Comparison of ENCODE assay signal across 19 cellular contexts in genomic region chr19:6267552-6268381, GRCh38. TPM values are rescaled to one million over a fixed set of nuclear protein-coding genes. Genes with fewer than 3 reads are reported as not detected.
A peak's percentile ranks its signal among the peaks of the same experiment; 100 is the strongest.
DNase-seq lines count a peak whose midpoint lies in the region; ATAC-seq and TF ChIP-seq lines count a peak whose summit lies in the region.
"Had no signal": no experiment of that assay in that cellular context is flagged by ENCODE, and none has a peak within 500 bp of the region (broad histone marks: within the 10 kb centered on the region; RNA-seq: fewer than 3 reads in every experiment).

No MANE protein-coding gene starts in this region.

- CTCF ChIA-PET in activated CD8-positive, alpha-beta T cell treated with anti-CD3 and anti-CD28 coated beads for 36 hours (lab: Charles Lee) = interaction anchor here (0.7 to 1.8 kb wide), 2 partner anchors 15 to 49 kb away, joined by 3 to 5 read pairs; no protein-coding TSS in a partner anchor
- CTCF ChIA-PET in activated CD8-positive, alpha-beta T cell treated with anti-CD3 and anti-CD28 coated beads, Interleukin-2, amount 10 ng/mL, durations not matched to agents 7 days and 5 days (lab: Charles Lee) = interaction anchor here (3.0 kb wide), 1 partner anchor 49 kb away, joined by 9 read pairs; no protein-coding TSS in a partner anchor

- H3K4me3 ChIP-seq in NT2/D1 (ENCODE audit: insufficient read length, low read depth) (no peak overlapping the region), fibroblast of mammary gland (ENCODE audit: control insufficient read depth, low read depth, low read length) (no peak overlapping the region), MM.1S (ENCODE audit: low read length) (no peak overlapping the region)
- H3K4me3 ChIP-seq: BLaER1 treated with 17β-estradiol and CSF1 and Interleukin-3, amounts not matched to agents 10 nM and 100 nM; esophagus muscularis mucosa; HAP-1; spleen had no signal

- no peak overlapping the region for H3K4me2 ChIP-seq in MM.1S (ENCODE audit: low read depth, low read length)
- H3K4me2 ChIP-seq: BLaER1 treated with 17β-estradiol and CSF1 and Interleukin-3, amounts not matched to agents 10 nM and 100 nM had no signal

- POLR2A ChIA-PET in activated CD8-positive, alpha-beta T cell treated with anti-CD3 and anti-CD28 coated beads for 36 hours (lab: Charles Lee) = interaction anchor here (1.3 kb wide), 1 partner anchor 9 kb away, joined by 4 read pairs; no protein-coding TSS in a partner anchor
- POLR2A ChIA-PET in activated CD8-positive, alpha-beta T cell treated with anti-CD3 and anti-CD28 coated beads, Interleukin-2, amount 10 ng/mL, durations not matched to agents 7 days and 5 days (lab: Charles Lee) = interaction anchor here (0.7 kb wide), 1 partner anchor 9 kb away, joined by 3 read pairs; no protein-coding TSS in a partner anchor

- no peak overlapping the region for H3K4me3 Mint-ChIP-seq in activated CD8-positive, alpha-beta T cell treated with anti-CD3 and anti-CD28 coated beads for 36 hours
- H3K4me3 Mint-ChIP-seq in activated CD8-positive, alpha-beta T cell treated with anti-CD3 and anti-CD28 coated beads, Interleukin-2, amount 10 ng/mL, durations not matched to agents 7 days and 5 days = no peak overlapping the region
- no peak overlapping the region for H3K4me3 Mint-ChIP-seq in progenitor cell of endocrine pancreas (ENCODE audit: low read depth)
- H3K4me3 Mint-ChIP-seq: activated CD4-positive, alpha-beta memory T cell treated with anti-CD3 and anti-CD28 coated beads, Interleukin-2, amount 10 ng/mL, durations not matched to agents 7 days and 5 days; natural killer cell; stimulated activated memory B cell treated with anti-CD40 and anti-IgM and Interleukin-4, amounts not matched to agents 10 μg/mL and 1 μg/mL and 100 μg/mL, for 72 hours had no signal

- H4K20me1 ChIP-seq in MM.1S (ENCODE audit: insufficient read depth, low read length) = peaks cover 6% of the 10 kb centered on the region; the same call in 1 of the 2 replicates

- H3K9ac ChIP-seq in NT2/D1 (ENCODE audit: insufficient read length, low read depth) (peak overlapping the region; percentile 26), MM.1S (ENCODE audit: low read length) (no peak overlapping the region)

- H3K27me3 Mint-ChIP-seq in activated CD8-positive, alpha-beta T cell treated with anti-CD3 and anti-CD28 coated beads for 36 hours = no peaks in the 10 kb centered on the region
- H3K27me3 Mint-ChIP-seq in activated CD8-positive, alpha-beta T cell treated with anti-CD3 and anti-CD28 coated beads, Interleukin-2, amount 10 ng/mL, durations not matched to agents 7 days and 5 days (ENCODE audit: low read depth) = no peaks in the 10 kb centered on the region
- no peaks in the 10 kb centered on the region for H3K27me3 Mint-ChIP-seq in progenitor cell of endocrine pancreas
- H3K27me3 Mint-ChIP-seq: activated CD4-positive, alpha-beta memory T cell treated with anti-CD3 and anti-CD28 coated beads, Interleukin-2, amount 10 ng/mL, durations not matched to agents 7 days and 5 days; stimulated activated memory B cell treated with anti-CD40 and anti-IgM and Interleukin-4, amounts not matched to agents 10 μg/mL and 1 μg/mL and 100 μg/mL, for 72 hours had no signal

- intact Hi-C loops in activated CD8-positive, alpha-beta T cell treated with anti-CD3 and anti-CD28 coated beads for 36 hours (cut with micrococcal nuclease) = no loop called here

- H3K9me3 ChIP-seq in NT2/D1 (ENCODE audit: insufficient read depth, low read length) (no peaks in the 10 kb centered on the region), MM.1S (replicated peaks; ENCODE audit: insufficient read depth, low read length) (no peaks in the 10 kb centered on the region)
- H3K9me3 ChIP-seq: BLaER1 treated with 17β-estradiol and CSF1 and Interleukin-3, amounts not matched to agents 10 nM and 100 nM; esophagus muscularis mucosa; HAP-1; spleen had no signal

- no peak overlapping the region for H2AFZ ChIP-seq in MM.1S (ENCODE audit: low read length)

- H3K4me1 Mint-ChIP-seq in activated CD8-positive, alpha-beta T cell treated with anti-CD3 and anti-CD28 coated beads for 36 hours (ENCODE audit: low read depth) = peaks cover 18% of the 10 kb centered on the region
- H3K4me1 Mint-ChIP-seq in activated CD8-positive, alpha-beta T cell treated with anti-CD3 and anti-CD28 coated beads, Interleukin-2, amount 10 ng/mL, durations not matched to agents 7 days and 5 days (ENCODE audit: low read depth) = no peaks in the 10 kb centered on the region
- H3K4me1 Mint-ChIP-seq in progenitor cell of endocrine pancreas (ENCODE audit: low read depth) = peaks cover 36% of the 10 kb centered on the region

- H3K36me3 Mint-ChIP-seq in activated CD8-positive, alpha-beta T cell treated with anti-CD3 and anti-CD28 coated beads for 36 hours (ENCODE audit: low read depth) = peaks cover 26% of the 10 kb centered on the region
- peaks cover 40% of the 10 kb centered on the region for H3K36me3 Mint-ChIP-seq in activated CD8-positive, alpha-beta T cell treated with anti-CD3 and anti-CD28 coated beads, Interleukin-2, amount 10 ng/mL, durations not matched to agents 7 days and 5 days (ENCODE audit: low read depth)
- peaks cover 20% of the 10 kb centered on the region for H3K36me3 Mint-ChIP-seq in progenitor cell of endocrine pancreas (ENCODE audit: insufficient read depth)
- H3K36me3 Mint-ChIP-seq: natural killer cell had no signal

- no peaks in the 10 kb centered on the region for H3K9me3 Mint-ChIP-seq in activated CD8-positive, alpha-beta T cell treated with anti-CD3 and anti-CD28 coated beads for 36 hours
- no peaks in the 10 kb centered on the region for H3K9me3 Mint-ChIP-seq in activated CD8-positive, alpha-beta T cell treated with anti-CD3 and anti-CD28 coated beads, Interleukin-2, amount 10 ng/mL, durations not matched to agents 7 days and 5 days (ENCODE audit: insufficient read depth)
- H3K9me3 Mint-ChIP-seq in progenitor cell of endocrine pancreas (ENCODE audit: low read depth) = no peaks in the 10 kb centered on the region
- H3K9me3 Mint-ChIP-seq: activated CD4-positive, alpha-beta memory T cell treated with anti-CD3 and anti-CD28 coated beads, Interleukin-2, amount 10 ng/mL, durations not matched to agents 7 days and 5 days; natural killer cell; stimulated activated memory B cell treated with anti-CD40 and anti-IgM and Interleukin-4, amounts not matched to agents 10 μg/mL and 1 μg/mL and 100 μg/mL, for 72 hours had no signal

- no peak for TF ChIP-seq CTCF in activated CD8-positive, alpha-beta T cell treated with anti-CD3 and anti-CD28 coated beads for 36 hours (IDR thresholded peaks at IDR 0.05)
- TF ChIP-seq CTCF in fibroblast of mammary gland (conservative IDR thresholded peaks at IDR 0.05; ENCODE audit: control insufficient read depth, insufficient read depth, low read depth, low read length) = no peak
- no peak for TF ChIP-seq CTCF in progenitor cell of endocrine pancreas (IDR thresholded peaks at IDR 0.05; ENCODE audit: unreplicated experiment)
- TF ChIP-seq CTCF in MM.1S (IDR thresholded peaks at IDR 0.05; ENCODE audit: low read length) = no peak

- H3K27me3 ChIP-seq in NT2/D1 (ENCODE audit: insufficient read depth, insufficient read length) (no peaks in the 10 kb centered on the region), MM.1S (replicated peaks; ENCODE audit: insufficient read depth, low read length) (no peaks in the 10 kb centered on the region)
- H3K27me3 ChIP-seq: BLaER1 treated with 17β-estradiol and CSF1 and Interleukin-3, amounts not matched to agents 10 nM and 100 nM; esophagus muscularis mucosa; spleen had no signal

- H3F3A ChIP-seq in MM.1S (ENCODE audit: insufficient read depth, low read length) = no peaks in the 10 kb centered on the region

- H3K79me2 ChIP-seq in MM.1S (ENCODE audit: low read length) = peaks cover 96% of the 10 kb centered on the region

- H3K36me3 ChIP-seq in NT2/D1 (ENCODE audit: insufficient read depth, insufficient read length, low read length) (peaks cover 64% of the 10 kb centered on the region), MM.1S (replicated peaks; ENCODE audit: insufficient read depth, low read length) (0 out of 2 replicates have a peak, but pooled peaks cover 3% of the 10 kb centered on the region)

- H3K27ac Mint-ChIP-seq in activated CD8-positive, alpha-beta T cell treated with anti-CD3 and anti-CD28 coated beads for 36 hours = peak overlapping the region; percentile 19
- no peak overlapping the region for H3K27ac Mint-ChIP-seq in activated CD8-positive, alpha-beta T cell treated with anti-CD3 and anti-CD28 coated beads, Interleukin-2, amount 10 ng/mL, durations not matched to agents 7 days and 5 days
- H3K27ac Mint-ChIP-seq in progenitor cell of endocrine pancreas = peak overlapping the region; percentile 81
- H3K27ac Mint-ChIP-seq: activated CD4-positive, alpha-beta memory T cell treated with anti-CD3 and anti-CD28 coated beads, Interleukin-2, amount 10 ng/mL, durations not matched to agents 7 days and 5 days; stimulated activated memory B cell treated with anti-CD40 and anti-IgM and Interleukin-4, amounts not matched to agents 10 μg/mL and 1 μg/mL and 100 μg/mL, for 72 hours had no signal

- ATAC-seq in activated CD8-positive, alpha-beta T cell treated with anti-CD3 and anti-CD28 coated beads for 36 hours = no peak
- no peak for ATAC-seq in activated CD8-positive, alpha-beta T cell treated with anti-CD3 and anti-CD28 coated beads, Interleukin-2, amount 10 ng/mL, durations not matched to agents 7 days and 5 days
- ATAC-seq: natural killer cell; stimulated activated memory B cell treated with anti-CD40 and anti-IgM and Interleukin-4, amounts not matched to agents 10 μg/mL and 1 μg/mL and 100 μg/mL, for 72 hours had no signal

- H3K4me1 ChIP-seq in NT2/D1 (ENCODE audit: insufficient read depth, insufficient read length) (peaks cover 17% of the 10 kb centered on the region), MM.1S (ENCODE audit: low read length) (no peaks in the 10 kb centered on the region)
- H3K4me1 ChIP-seq: HAP-1 had no signal

- no peak for DNase-seq in activated CD8-positive, alpha-beta T cell treated with anti-CD3 and anti-CD28 coated beads for 36 hours
- DNase-seq in activated CD8-positive, alpha-beta T cell treated with anti-CD3 and anti-CD28 coated beads, Interleukin-2, amount 10 ng/mL, durations not matched to agents 7 days and 5 days = no peak
- DNase-seq in NT2/D1 (ENCODE audit: low read depth, low spot score) (no peak), fibroblast of mammary gland (ENCODE audit: low read depth) (peak; percentile 87), progenitor cell of endocrine pancreas (ENCODE audit: low spot score, unreplicated experiment) (no peak), NCI-H1105 treated with DMSO at 0.1 percent for 48 hours (lab: John Stamatoyannopoulos, UW) (no peak), GDM1 (lab: John Stamatoyannopoulos, UW) (no peak), MM.1S (no peak)
- DNase-seq: activated CD4-positive, alpha-beta memory T cell treated with anti-CD3 and anti-CD28 coated beads, Interleukin-2, amount 10 ng/mL, durations not matched to agents 7 days and 5 days; activated effector memory CD4-positive, alpha-beta T cell treated with anti-CD3 and anti-CD28 coated beads, Interleukin-2, amount 50 U/mL, for 16 hours; Kasumi-1; natural killer cell; NCI-H1694; NCI-H345; spleen had no signal

- no peaks in the 10 kb centered on the region for H3K9me2 ChIP-seq in MM.1S (replicated peaks; ENCODE audit: insufficient read depth, low read length)

- no peak overlapping the region for H3K27ac ChIP-seq in MM.1S (ENCODE audit: low read length)
- H3K27ac ChIP-seq: BLaER1 treated with 17β-estradiol and CSF1 and Interleukin-3, amounts not matched to agents 10 nM and 100 nM; spleen had no signal

RNA-seq across cellular contexts. Expression of gene MLLT1, which starts 12.0 kb away (rescaled TPM):
- total RNA-seq in activated CD8-positive, alpha-beta T cell treated with anti-CD3 and anti-CD28 coated beads for 36 hours = 10 to 100 TPM; 41.4 to 44.6 TPM
- total RNA-seq in activated CD8-positive, alpha-beta T cell treated with anti-CD3 and anti-CD28 coated beads, Interleukin-2, amount 10 ng/mL, durations not matched to agents 7 days and 5 days = 10 to 100 TPM; 37.3 to 48.7 TPM
- total RNA-seq in progenitor cell of endocrine pancreas = 93.6 and 106 TPM in 2 replicates
